1 cellular context compared by ENCODE assay signal in the genomic region with DNA sequence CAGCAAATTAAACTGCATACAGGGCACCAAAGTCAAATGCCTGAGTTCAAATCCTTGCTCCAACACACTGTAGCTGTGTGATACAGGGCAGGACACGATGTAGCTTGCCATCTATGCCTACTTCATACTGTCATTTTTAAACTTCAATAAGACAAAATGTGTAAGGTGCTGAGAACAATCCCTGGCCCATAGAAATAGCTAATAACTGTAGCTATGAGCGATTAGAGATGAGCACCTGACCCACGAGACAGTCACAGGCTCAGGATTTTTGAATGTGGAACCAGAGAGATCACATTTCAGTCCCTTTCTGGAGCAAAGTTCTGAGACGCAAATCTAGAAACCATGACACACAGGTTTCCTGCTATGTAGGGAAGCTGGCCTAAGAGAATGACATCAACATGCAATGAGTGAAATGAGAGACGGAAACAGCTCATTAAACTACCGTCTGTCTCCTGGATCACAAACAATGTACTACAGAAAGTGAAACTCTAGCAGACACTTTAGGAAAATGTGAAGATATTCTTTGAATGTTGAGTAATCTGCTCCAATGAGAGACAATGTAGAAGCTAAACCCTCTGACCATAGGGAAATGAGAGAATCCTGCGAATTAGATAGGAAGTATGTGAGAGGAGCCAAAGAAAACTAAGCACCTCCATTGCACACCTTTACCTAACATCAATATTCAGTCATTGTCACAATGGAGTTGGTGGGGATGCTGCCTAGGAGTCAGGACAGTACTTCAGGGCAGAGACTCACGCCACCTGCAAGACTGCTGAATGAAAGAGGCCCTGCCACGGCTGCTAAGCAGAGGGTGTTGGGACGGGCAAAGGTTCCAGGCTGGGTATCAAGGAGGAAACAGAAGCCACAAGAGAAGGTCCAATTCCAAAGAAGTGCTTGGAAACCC.
TF ChIP-seq lines count a peak whose summit lies in the region.

No MANE protein-coding gene starts in this region.

TF ChIP-seq in HEK293, 187 proteins besides CTCF, POLR2A, EP300 and RAD21 (continued from another document and continues in another):
- TF ChIP-seq, protein P1, sequence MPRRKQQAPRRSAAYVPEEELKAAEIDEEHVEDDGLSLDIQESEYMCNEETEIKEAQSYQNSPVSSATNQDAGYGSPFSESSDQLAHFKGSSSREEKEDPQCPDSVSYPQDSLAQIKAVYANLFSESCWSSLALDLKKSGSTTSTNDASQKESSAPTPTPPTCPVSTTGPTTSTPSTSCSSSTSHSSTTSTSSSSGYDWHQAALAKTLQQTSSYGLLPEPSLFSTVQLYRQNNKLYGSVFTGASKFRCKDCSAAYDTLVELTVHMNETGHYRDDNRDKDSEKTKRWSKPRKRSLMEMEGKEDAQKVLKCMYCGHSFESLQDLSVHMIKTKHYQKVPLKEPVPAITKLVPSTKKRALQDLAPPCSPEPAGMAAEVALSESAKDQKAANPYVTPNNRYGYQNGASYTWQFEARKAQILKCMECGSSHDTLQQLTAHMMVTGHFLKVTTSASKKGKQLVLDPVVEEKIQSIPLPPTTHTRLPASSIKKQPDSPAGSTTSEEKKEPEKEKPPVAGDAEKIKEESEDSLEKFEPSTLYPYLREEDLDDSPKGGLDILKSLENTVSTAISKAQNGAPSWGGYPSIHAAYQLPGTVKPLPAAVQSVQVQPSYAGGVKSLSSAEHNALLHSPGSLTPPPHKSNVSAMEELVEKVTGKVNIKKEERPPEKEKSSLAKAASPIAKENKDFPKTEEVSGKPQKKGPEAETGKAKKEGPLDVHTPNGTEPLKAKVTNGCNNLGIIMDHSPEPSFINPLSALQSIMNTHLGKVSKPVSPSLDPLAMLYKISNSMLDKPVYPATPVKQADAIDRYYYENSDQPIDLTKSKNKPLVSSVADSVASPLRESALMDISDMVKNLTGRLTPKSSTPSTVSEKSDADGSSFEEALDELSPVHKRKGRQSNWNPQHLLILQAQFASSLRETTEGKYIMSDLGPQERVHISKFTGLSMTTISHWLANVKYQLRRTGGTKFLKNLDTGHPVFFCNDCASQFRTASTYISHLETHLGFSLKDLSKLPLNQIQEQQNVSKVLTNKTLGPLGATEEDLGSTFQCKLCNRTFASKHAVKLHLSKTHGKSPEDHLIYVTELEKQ (tag by site-specific recombination; IDR thresholded peaks at IDR 0.05; ENCODE audit: borderline replicate concordance), result 0 out of 2 replicates have a peak, but pooled peaks have one; percentile 57
- TF ChIP-seq ZNF585B (tag by site-specific recombination; IDR thresholded peaks at IDR 0.05) (no peak), BCL11A (tag by site-specific recombination; IDR thresholded peaks at IDR 0.05; ENCODE audit: low read depth) (no peak), PRDM10 (tag by site-specific recombination; IDR thresholded peaks at IDR 0.05) (no peak), ZNF513 (tag by site-specific recombination; IDR thresholded peaks at IDR 0.05) (no peak), SALL2 (tag by site-specific recombination; IDR thresholded peaks at IDR 0.05; ENCODE audit: borderline replicate concordance) (no peak), ZNF221 (tag by site-specific recombination; IDR thresholded peaks at IDR 0.05; ENCODE audit: borderline replicate concordance) (no peak), ZBTB48 (tag by site-specific recombination; IDR thresholded peaks at IDR 0.05) (no peak), YY1 (tag by site-specific recombination; IDR thresholded peaks at IDR 0.05) (no peak), MYNN (tag by site-specific recombination; IDR thresholded peaks at IDR 0.05; ENCODE audit: borderline replicate concordance) (no peak), KLF8 (tag by site-specific recombination; IDR thresholded peaks at IDR 0.05) (peak; percentile 51; the same call in 1 of the 2 replicates), YY2 (tag by site-specific recombination; IDR thresholded peaks at IDR 0.05) (no peak), ZNF777 (tag by site-specific recombination; IDR thresholded peaks at IDR 0.05; ENCODE audit: borderline replicate concordance) (no peak), ZEB2 (tag by site-specific recombination; IDR thresholded peaks at IDR 0.05) (peak; percentile 68; the same call in 1 of the 2 replicates), ZNF48 (tag by site-specific recombination; IDR thresholded peaks at IDR 0.05) (no peak), ZNF157 (tag by site-specific recombination; IDR thresholded peaks at IDR 0.05) (no peak), ZNF514 (tag by site-specific recombination; IDR thresholded peaks at IDR 0.05) (no peak), SP3 (tag by site-specific recombination; IDR thresholded peaks at IDR 0.05) (no peak), ZNF629 (tag by site-specific recombination; IDR thresholded peaks at IDR 0.05) (peak; percentile 94), EGR2 (tag by site-specific recombination; IDR thresholded peaks at IDR 0.05; ENCODE audit: low read depth) (no peak), PRDM1 (tag by site-specific recombination; IDR thresholded peaks at IDR 0.05) (peak; percentile 82), KLF7 (tag by site-specific recombination; IDR thresholded peaks at IDR 0.05; ENCODE audit: borderline replicate concordance) (no peak), ZNF658 (tag by site-specific recombination; IDR thresholded peaks at IDR 0.05) (no peak), ZNF214 (tag by site-specific recombination; IDR thresholded peaks at IDR 0.05; ENCODE audit: borderline replicate concordance) (no peak), ZNF639 (tag by site-specific recombination; IDR thresholded peaks at IDR 0.05) (peak; percentile 54; the same call in 1 of the 2 replicates), IKZF3 (tag by site-specific recombination; IDR thresholded peaks at IDR 0.05) (peak; percentile 57), ZBTB49 (tag by site-specific recombination; IDR thresholded peaks at IDR 0.05; ENCODE audit: low read depth) (no peak), ZSCAN16 (tag by site-specific recombination; IDR thresholded peaks at IDR 0.05) (no peak), SP2 (tag by site-specific recombination; IDR thresholded peaks at IDR 0.05) (no peak), ZNF701 (tag by site-specific recombination; IDR thresholded peaks at IDR 0.05) (no peak), REPIN1 (tag by site-specific recombination; IDR thresholded peaks at IDR 0.05; ENCODE audit: low read depth) (no peak), ZNF670 (tag by site-specific recombination; IDR thresholded peaks at IDR 0.05; ENCODE audit: low read depth) (no peak), SCRT1 (tag by site-specific recombination; IDR thresholded peaks at IDR 0.05; ENCODE audit: borderline replicate concordance) (no peak), SP7 (tag by site-specific recombination; IDR thresholded peaks at IDR 0.05) (peak; percentile 86)
- TF ChIP-seq, protein P2, sequence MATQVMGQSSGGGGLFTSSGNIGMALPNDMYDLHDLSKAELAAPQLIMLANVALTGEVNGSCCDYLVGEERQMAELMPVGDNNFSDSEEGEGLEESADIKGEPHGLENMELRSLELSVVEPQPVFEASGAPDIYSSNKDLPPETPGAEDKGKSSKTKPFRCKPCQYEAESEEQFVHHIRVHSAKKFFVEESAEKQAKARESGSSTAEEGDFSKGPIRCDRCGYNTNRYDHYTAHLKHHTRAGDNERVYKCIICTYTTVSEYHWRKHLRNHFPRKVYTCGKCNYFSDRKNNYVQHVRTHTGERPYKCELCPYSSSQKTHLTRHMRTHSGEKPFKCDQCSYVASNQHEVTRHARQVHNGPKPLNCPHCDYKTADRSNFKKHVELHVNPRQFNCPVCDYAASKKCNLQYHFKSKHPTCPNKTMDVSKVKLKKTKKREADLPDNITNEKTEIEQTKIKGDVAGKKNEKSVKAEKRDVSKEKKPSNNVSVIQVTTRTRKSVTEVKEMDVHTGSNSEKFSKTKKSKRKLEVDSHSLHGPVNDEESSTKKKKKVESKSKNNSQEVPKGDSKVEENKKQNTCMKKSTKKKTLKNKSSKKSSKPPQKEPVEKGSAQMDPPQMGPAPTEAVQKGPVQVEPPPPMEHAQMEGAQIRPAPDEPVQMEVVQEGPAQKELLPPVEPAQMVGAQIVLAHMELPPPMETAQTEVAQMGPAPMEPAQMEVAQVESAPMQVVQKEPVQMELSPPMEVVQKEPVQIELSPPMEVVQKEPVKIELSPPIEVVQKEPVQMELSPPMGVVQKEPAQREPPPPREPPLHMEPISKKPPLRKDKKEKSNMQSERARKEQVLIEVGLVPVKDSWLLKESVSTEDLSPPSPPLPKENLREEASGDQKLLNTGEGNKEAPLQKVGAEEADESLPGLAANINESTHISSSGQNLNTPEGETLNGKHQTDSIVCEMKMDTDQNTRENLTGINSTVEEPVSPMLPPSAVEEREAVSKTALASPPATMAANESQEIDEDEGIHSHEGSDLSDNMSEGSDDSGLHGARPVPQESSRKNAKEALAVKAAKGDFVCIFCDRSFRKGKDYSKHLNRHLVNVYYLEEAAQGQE (tag by site-specific recombination; IDR thresholded peaks at IDR 0.05), result no peak
- TF ChIP-seq, protein P3, sequence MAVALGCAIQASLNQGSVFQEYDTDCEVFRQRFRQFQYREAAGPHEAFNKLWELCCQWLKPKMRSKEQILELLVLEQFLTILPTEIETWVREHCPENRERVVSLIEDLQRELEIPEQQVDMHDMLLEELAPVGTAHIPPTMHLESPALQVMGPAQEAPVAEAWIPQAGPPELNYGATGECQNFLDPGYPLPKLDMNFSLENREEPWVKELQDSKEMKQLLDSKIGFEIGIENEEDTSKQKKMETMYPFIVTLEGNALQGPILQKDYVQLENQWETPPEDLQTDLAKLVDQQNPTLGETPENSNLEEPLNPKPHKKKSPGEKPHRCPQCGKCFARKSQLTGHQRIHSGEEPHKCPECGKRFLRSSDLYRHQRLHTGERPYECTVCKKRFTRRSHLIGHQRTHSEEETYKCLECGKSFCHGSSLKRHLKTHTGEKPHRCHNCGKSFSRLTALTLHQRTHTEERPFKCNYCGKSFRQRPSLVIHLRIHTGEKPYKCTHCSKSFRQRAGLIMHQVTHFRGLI (tag by site-specific recombination; IDR thresholded peaks at IDR 0.05), result no peak
- TF ChIP-seq, protein P4, sequence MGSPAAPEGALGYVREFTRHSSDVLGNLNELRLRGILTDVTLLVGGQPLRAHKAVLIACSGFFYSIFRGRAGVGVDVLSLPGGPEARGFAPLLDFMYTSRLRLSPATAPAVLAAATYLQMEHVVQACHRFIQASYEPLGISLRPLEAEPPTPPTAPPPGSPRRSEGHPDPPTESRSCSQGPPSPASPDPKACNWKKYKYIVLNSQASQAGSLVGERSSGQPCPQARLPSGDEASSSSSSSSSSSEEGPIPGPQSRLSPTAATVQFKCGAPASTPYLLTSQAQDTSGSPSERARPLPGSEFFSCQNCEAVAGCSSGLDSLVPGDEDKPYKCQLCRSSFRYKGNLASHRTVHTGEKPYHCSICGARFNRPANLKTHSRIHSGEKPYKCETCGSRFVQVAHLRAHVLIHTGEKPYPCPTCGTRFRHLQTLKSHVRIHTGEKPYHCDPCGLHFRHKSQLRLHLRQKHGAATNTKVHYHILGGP (tag by site-specific recombination; IDR thresholded peaks at IDR 0.05), result peak; percentile 29; the same call in 1 of the 2 replicates
